Comparison of ENCODE assay signal across 8 cellular contexts in the genomic region with DNA sequence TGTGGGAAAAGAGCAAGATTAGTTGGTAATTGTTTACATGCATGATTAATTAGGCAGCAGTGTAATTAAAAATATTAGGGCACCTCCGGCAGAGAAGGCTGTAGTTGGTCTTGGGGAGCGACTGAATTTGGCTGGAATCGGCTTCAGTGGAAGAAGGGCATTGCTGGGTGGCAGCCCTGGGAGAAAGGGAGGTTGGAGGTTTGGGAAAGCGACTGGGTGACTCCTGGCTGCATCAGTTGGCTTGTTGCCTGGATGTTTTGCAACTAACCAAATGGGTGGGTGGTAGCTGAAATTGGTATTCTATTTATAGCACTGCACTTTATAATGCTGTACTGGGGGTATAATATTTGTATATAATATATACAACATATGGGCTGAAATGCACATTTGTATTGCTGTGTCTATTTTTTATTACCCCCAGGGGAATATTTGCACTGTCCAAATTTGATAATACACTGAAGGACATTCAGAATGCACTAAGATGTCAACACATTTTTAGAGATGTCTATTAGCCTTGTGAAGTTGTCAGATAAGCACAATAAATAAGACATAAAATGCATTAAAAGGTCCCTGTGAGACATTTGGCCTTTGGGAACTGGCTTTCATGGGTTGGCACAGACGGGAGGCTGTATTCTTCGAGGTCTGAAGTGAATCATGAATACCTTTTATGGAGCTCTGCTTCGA. TPM values are rescaled to one million over a fixed set of nuclear protein-coding genes. Genes with fewer than 3 reads are reported as not detected.
DNase-seq lines count a peak whose midpoint lies in the region; ATAC-seq and TF ChIP-seq lines count a peak whose summit lies in the region.

No MANE protein-coding gene starts in this region.

- H3K27me3 Mint-ChIP-seq in CD8-positive, alpha-beta memory T cell: no peaks in the 10 kb centered on the region
- no peaks in the 10 kb centered on the region for H3K27me3 Mint-ChIP-seq in neural crest cell (ENCODE audit: low read depth)

- POLR2A ChIA-PET in CD8-positive, alpha-beta memory T cell (lab: Charles Lee): interaction anchor here (0.6 to 0.9 kb wide), 4 partner anchors 27 to 42 kb away, joined by 3 to 6 read pairs (median 4); a partner anchor contains a TSS

- peaks cover 25 to 29% (median 26%) of the 10 kb centered on the region in 3 donors for H3K4me1 Mint-ChIP-seq in CD8-positive, alpha-beta memory T cell
- peaks cover 28% of the 10 kb centered on the region for H3K4me1 Mint-ChIP-seq in neural crest cell

- H3K4me3 ChIP-seq in CD8-positive, alpha-beta memory T cell (ENCODE audit: low read length): peak overlapping the region; percentile 41
- H3K4me3 ChIP-seq in effector memory CD4-positive, alpha-beta T cell (ENCODE audit: insufficient read depth, low read depth, low read length, poor library complexity, severe bottlenecking): peak overlapping the region; percentile 83

- H3K27me3 ChIP-seq in CD8-positive, alpha-beta memory T cell (ENCODE audit: insufficient read depth, low read length, poor library complexity, severe bottlenecking): no peaks in the 10 kb centered on the region
- H3K27me3 ChIP-seq in effector memory CD4-positive, alpha-beta T cell (replicated peaks; ENCODE audit: control insufficient read depth, insufficient read depth, low read length, poor library complexity, severe bottlenecking): no peaks in the 10 kb centered on the region

- H3K27ac Mint-ChIP-seq in CD8-positive, alpha-beta memory T cell: peak overlapping the region; percentile 79 to 95 (median 92)
- H3K27ac Mint-ChIP-seq in neural crest cell (ENCODE audit: unreplicated experiment): peak overlapping the region; percentile 65

- H3K36me3 Mint-ChIP-seq in CD8-positive, alpha-beta memory T cell: peaks cover 0 to 1% (median 0%) of the 10 kb centered on the region in 3 donors
- no peaks in the 10 kb centered on the region for H3K36me3 Mint-ChIP-seq in neural crest cell (ENCODE audit: low read depth)

- peak overlapping the region; percentile 79 to 90 (median 85) for H3K4me3 Mint-ChIP-seq in CD8-positive, alpha-beta memory T cell
- H3K4me3 Mint-ChIP-seq in neural crest cell: peak overlapping the region; percentile 89

- no peak overlapping the region for H3K27ac ChIP-seq in CD8-positive, alpha-beta memory T cell (ENCODE audit: low read depth, low read length)
- no peak overlapping the region for H3K27ac ChIP-seq in effector memory CD4-positive, alpha-beta T cell (ENCODE audit: insufficient read depth, low read length, poor library complexity, severe bottlenecking)

- no peaks in the 10 kb centered on the region for H3K36me3 ChIP-seq in CD8-positive, alpha-beta memory T cell (ENCODE audit: insufficient read depth, low read length)
- no peaks in the 10 kb centered on the region for H3K36me3 ChIP-seq in effector memory CD4-positive, alpha-beta T cell (ENCODE audit: control insufficient read depth, insufficient read depth, low read length)

- CTCF ChIA-PET in CD8-positive, alpha-beta memory T cell (lab: Charles Lee): interaction anchor here (0.9 kb wide), 1 partner anchor 18 kb away, joined by 3 read pairs; no protein-coding TSS in a partner anchor

- no peak for ATAC-seq in HG02759 (IDR thresholded peaks at IDR 0.05; ENCODE audit: unreplicated experiment)
- ATAC-seq in HG03442 (IDR thresholded peaks at IDR 0.05; ENCODE audit: unreplicated experiment): no peak

- no peaks in the 10 kb centered on the region for H3K9me3 ChIP-seq in CD8-positive, alpha-beta memory T cell (ENCODE audit: low read length)
- no peaks in the 10 kb centered on the region for H3K9me3 ChIP-seq in effector memory CD4-positive, alpha-beta T cell (ENCODE audit: control insufficient read depth, low read length)

- no peaks in the 10 kb centered on the region for H3K9me3 Mint-ChIP-seq in CD8-positive, alpha-beta memory T cell
- H3K9me3 Mint-ChIP-seq in neural crest cell: no peaks in the 10 kb centered on the region

- no peak for TF ChIP-seq CTCF in neural crest cell (conservative IDR thresholded peaks at IDR 0.05)

- peaks cover 10% of the 10 kb centered on the region for H3K4me1 ChIP-seq in CD8-positive, alpha-beta memory T cell (ENCODE audit: insufficient read depth, low read length)
- peaks cover 4% of the 10 kb centered on the region for H3K4me1 ChIP-seq in effector memory CD4-positive, alpha-beta T cell (ENCODE audit: control insufficient read depth, insufficient read depth, low read length, poor library complexity, severe bottlenecking)

- DNase-seq in CD8-positive, alpha-beta memory T cell: no peak
- DNase-seq in NCI-H526 (lab: John Stamatoyannopoulos, UW): peak; percentile 51 to 59
- DNase-seq in effector memory CD4-positive, alpha-beta T cell: no peak
- DNase-seq in neural crest cell (ENCODE audit: low read depth, low spot score): no peak
- DNase-seq in D341Med (ENCODE audit: low spot score): no peak
- no peak for DNase-seq in activated CD4-positive, alpha-beta T cell treated with anti-CD3 and anti-CD28 coated beads, Interleukin-2, amount 50 U/mL, for 48 hours

RNA-seq across cellular contexts. Expression of a gene that starts 1.7 kb away (rescaled TPM):
- 1 to 10 TPM; 5.2 to 5.6 TPM for total RNA-seq in CD8-positive, alpha-beta memory T cell
- polyA plus RNA-seq in CD8-positive, alpha-beta memory T cell: 10.4 TPM
- 15.1 and 16.8 TPM in 2 replicates for total RNA-seq in neural crest cell

RNA-seq across cellular contexts. Expression of a gene that starts 39.8 kb away (rescaled TPM):
- 100 to 1,000 TPM; 316 to 329 TPM for total RNA-seq in CD8-positive, alpha-beta memory T cell
- 50.5 TPM for polyA plus RNA-seq in CD8-positive, alpha-beta memory T cell
- 132 and 146 TPM in 2 replicates for total RNA-seq in neural crest cell

Comparison
In these comparisons a context has a peak if more than half of its experiments do, and no peak if none do; other contexts are left out.
1. DNase-seq: peak in NCI-H526 (2 of 2); none in CD8-positive, alpha-beta memory T cell (0 of 5), effector memory CD4-positive, alpha-beta T cell (0 of 3), neural crest cell (single experiment), D341Med (single experiment) and activated CD4-positive, alpha-beta T cell treated with anti-CD3 and anti-CD28 coated beads, Interleukin-2, amount 50 U/mL, for 48 hours (0 of 2).